ENCODE assay signal across 21 cellular contexts in genomic region chr4:30553721-30554120, GRCh38.
DNase-seq lines count a peak whose midpoint lies in the region; ATAC-seq, FAIRE-seq and TF ChIP-seq lines count a peak whose summit lies in the region.
"Had no signal": no experiment of that assay in that cellular context is flagged by ENCODE, and none has a peak within 500 bp of the region (broad histone marks: within the 10 kb centered on the region; RNA-seq: fewer than 3 reads in every experiment).

No MANE protein-coding gene starts in this region.

- intact Hi-C loops in IMR-90 (cut with micrococcal nuclease) (no loop called here), esophagus squamous epithelium (cut with DNase I) (no loop called here)

- no TSS peak for BruUV-seq in IMR-90 (replicated peaks; lab: Mats Ljungman, UMichigan)

- H3K9me3 ChIP-seq in IMR-90 (ENCODE audit: control insufficient read depth, insufficient read depth, low read length): no peaks in the 10 kb centered on the region
- no peaks in the 10 kb centered on the region for H3K9me3 ChIP-seq in astrocyte (ENCODE audit: insufficient read depth, low read depth, low read length)
- H3K9me3 ChIP-seq in effector memory CD4-positive, alpha-beta T cell (ENCODE audit: control insufficient read depth, low read length): no peaks in the 10 kb centered on the region
- no peaks in the 10 kb centered on the region for H3K9me3 ChIP-seq in esophagus squamous epithelium
- H3K9me3 ChIP-seq: MG63, Peyer's patch had no signal

- no peak for TF ChIP-seq RAD21 in IMR-90 (IDR thresholded peaks at IDR 0.05; ENCODE audit: low read length)

- ATAC-seq in IMR-90 (ENCODE audit: low read depth) (no peak), GM23338 (no peak)

- POLR2A ChIA-PET in IMR-90 (lab: Charles Lee; ENCODE audit: unreplicated experiment): no interaction called here

- H3K14ac ChIP-seq in IMR-90 (replicated peaks; ENCODE audit: low read depth, low read length): no peak overlapping the region

- H3K36me3 Mint-ChIP-seq in astrocyte (ENCODE audit: low read depth, unreplicated experiment) (no peaks in the 10 kb centered on the region), GM23338 (ENCODE audit: low read depth) (no peaks in the 10 kb centered on the region)
- H3K36me3 Mint-ChIP-seq: CD14-positive monocyte had no signal

- no peak overlapping the region for H3K27ac ChIP-seq in IMR-90 (ENCODE audit: insufficient read depth, low read length)
- no peak overlapping the region for H3K27ac ChIP-seq in astrocyte (ENCODE audit: low read depth, low read length)
- no peak overlapping the region for H3K27ac ChIP-seq in mesendoderm (ENCODE audit: low read depth, low read length)
- no peak overlapping the region for H3K27ac ChIP-seq in effector memory CD4-positive, alpha-beta T cell (ENCODE audit: insufficient read depth, low read length, poor library complexity, severe bottlenecking)
- H3K27ac ChIP-seq in esophagus squamous epithelium: no peak overlapping the region
- H3K27ac ChIP-seq in GM23338 (ENCODE audit: low read depth): no peak overlapping the region
- H3K27ac ChIP-seq: Peyer's patch, SK-N-MC had no signal

- no peak overlapping the region for H2AK5ac ChIP-seq in IMR-90 (ENCODE audit: low read depth, low read length)
- no peak overlapping the region for H2AK5ac ChIP-seq in mesendoderm (ENCODE audit: low read length)

- no peaks in the 10 kb centered on the region for H3K9me1 ChIP-seq in IMR-90 (ENCODE audit: insufficient read depth, low read length)

- H2BK20ac ChIP-seq in IMR-90 (ENCODE audit: low read depth, low read length): no peak overlapping the region

- no peak overlapping the region for H3K4me2 ChIP-seq in IMR-90 (ENCODE audit: low read depth, low read length)
- no peak overlapping the region for H3K4me2 ChIP-seq in astrocyte (ENCODE audit: low read length)
- H3K4me2 ChIP-seq in mesendoderm (ENCODE audit: low read length): no peak overlapping the region
- H3K4me2 ChIP-seq in GM23338: no peak overlapping the region

- dilution Hi-C loops in IMR-90 (cut with HindIII; ENCODE audit: low sequenced_read_pairs, unreplicated experiment): no loop called here

- no peak overlapping the region for H3K4me3 Mint-ChIP-seq in astrocyte (ENCODE audit: unreplicated experiment)
- H3K4me3 Mint-ChIP-seq in GM23338: no peak overlapping the region
- H3K4me3 Mint-ChIP-seq: CD14-positive monocyte had no signal

- H3K79me1 ChIP-seq in IMR-90 (ENCODE audit: low read depth in 1 of 2, low read length in 2 of 2) (no peaks in the 10 kb centered on the region), mesendoderm (ENCODE audit: low read length) (no peaks in the 10 kb centered on the region)

- TF ChIP-seq POLR2A in IMR-90 (IDR thresholded peaks at IDR 0.05; ENCODE audit: low read depth, low read length) (no peak), esophagus squamous epithelium (IDR thresholded peaks at IDR 0.05) (no peak)

- no peak for FAIRE-seq in astrocyte (lab: Jason Lieb, UNC)

- in situ Hi-C loops in IMR-90 (cut with MboI; ENCODE audit: low sequenced_read_pairs): no loop called here

- no peaks in the 10 kb centered on the region; the same call in 1 of the 2 replicates for H3K9me2 ChIP-seq in GM23338 (ENCODE audit: insufficient read depth)

- DNase-seq in IMR-90: peak; percentile 0
- peak; percentile 3 for DNase-seq in astrocyte (ENCODE audit: low read depth)
- peak; percentile 4 for DNase-seq in mesendoderm
- no peak for DNase-seq in stimulated activated CD8-positive, alpha-beta memory T cell treated with anti-CD3 and anti-CD28 coated beads, Interleukin-4, amount 100 ng/mL, for 48 hours
- DNase-seq in effector memory CD4-positive, alpha-beta T cell: no peak
- DNase-seq in esophagus squamous epithelium (lab: John Stamatoyannopoulos, UW): no peak
- no peak for DNase-seq in GM23338 (ENCODE audit: low spot score)
- DNase-seq: DMS79, H7, Kasumi-1, MG63, NCI-H1092, NCI-H146, NCI-H2029 treated with DMSO at 0.1 percent for 48 hours, NCI-H2171, NCI-H446 treated with DMSO at 0.1 percent for 48 hours, NCI-H69, Peyer's patch, Right ventricle myocardium superior had no signal

- no peak overlapping the region for H3K9ac ChIP-seq in IMR-90 (ENCODE audit: low read depth, low read length)
- no peak overlapping the region for H3K9ac ChIP-seq in astrocyte (ENCODE audit: low read length)
- H3K9ac ChIP-seq in mesendoderm (ENCODE audit: low read length): no peak overlapping the region

- no peak overlapping the region for H2AK9ac ChIP-seq in IMR-90 (replicated peaks; ENCODE audit: low read depth, low read length, poor library complexity)

- H3K4ac ChIP-seq in IMR-90 (ENCODE audit: low read depth, low read length) (no peak overlapping the region), mesendoderm (ENCODE audit: low read depth, low read length) (no peak overlapping the region)

- H2BK120ac ChIP-seq in IMR-90 (ENCODE audit: low read depth, low read length) (no peak overlapping the region), mesendoderm (ENCODE audit: low read depth, low read length) (no peak overlapping the region)

- H3K4me1 ChIP-seq in IMR-90 (ENCODE audit: control insufficient read depth, insufficient read depth, low read length) (no peaks in the 10 kb centered on the region), astrocyte (ENCODE audit: insufficient read depth, low read length) (no peaks in the 10 kb centered on the region), mesendoderm (ENCODE audit: control insufficient read depth, low read depth, low read length) (no peaks in the 10 kb centered on the region), esophagus squamous epithelium (no peaks in the 10 kb centered on the region), GM23338 (ENCODE audit: insufficient read depth) (no peaks in the 10 kb centered on the region)
- H3K4me1 ChIP-seq in effector memory CD4-positive, alpha-beta T cell (ENCODE audit: control insufficient read depth, insufficient read depth, low read length, poor library complexity, severe bottlenecking): no peaks in the 10 kb centered on the region
- H3K4me1 ChIP-seq: Peyer's patch had no signal

- H2AFZ ChIP-seq in IMR-90 (replicated peaks; ENCODE audit: low read length, poor library complexity): no peak overlapping the region
- H2AFZ ChIP-seq in astrocyte (ENCODE audit: low read depth, low read length): no peak overlapping the region
- no peak overlapping the region for H2AFZ ChIP-seq in GM23338

- no peaks in the 10 kb centered on the region for H3K79me2 ChIP-seq in astrocyte (ENCODE audit: insufficient read depth, low read length)
- H3K79me2 ChIP-seq in mesendoderm (ENCODE audit: control insufficient read depth, insufficient read depth, low read length): no peaks in the 10 kb centered on the region
- H3K79me2 ChIP-seq in GM23338 (replicated peaks; ENCODE audit: insufficient read depth): no peaks in the 10 kb centered on the region

- no peak overlapping the region for H2BK15ac ChIP-seq in IMR-90 (ENCODE audit: low read depth, low read length)
- H2BK15ac ChIP-seq in mesendoderm (replicated peaks; ENCODE audit: low read depth): no peak overlapping the region

- H3K23ac ChIP-seq in IMR-90 (ENCODE audit: low read depth, low read length): no peak overlapping the region
- no peak overlapping the region for H3K23ac ChIP-seq in mesendoderm (ENCODE audit: low read length)

- H4K8ac ChIP-seq in IMR-90 (ENCODE audit: low read depth in 2 of 2, low read length in 2 of 2) (no peak overlapping the region), mesendoderm (ENCODE audit: low read depth, low read length) (no peak overlapping the region)

- H3K27ac Mint-ChIP-seq in astrocyte (ENCODE audit: unreplicated experiment) (no peak overlapping the region), GM23338 (no peak overlapping the region)
- H3K27ac Mint-ChIP-seq: CD14-positive monocyte had no signal

- H3K4me1 Mint-ChIP-seq in astrocyte (ENCODE audit: low read depth, unreplicated experiment) (peaks cover 10% of the 10 kb centered on the region), GM23338 (no peaks in the 10 kb centered on the region)
- H3K4me1 Mint-ChIP-seq: CD14-positive monocyte had no signal

- TF ChIP-seq CTCF in IMR-90 (conservative IDR thresholded peaks at IDR 0.05; ENCODE audit: low read depth, low read length) (no peak), astrocyte (IDR thresholded peaks at IDR 0.05; ENCODE audit: insufficient read depth, low read depth, low read length) (no peak), esophagus squamous epithelium (IDR thresholded peaks at IDR 0.05) (no peak), GM23338 (conservative IDR thresholded peaks at IDR 0.05; ENCODE audit: low read depth in 2 of 2) (no peak)

- peaks cover 3% of the 10 kb centered on the region for H3K9me3 Mint-ChIP-seq in astrocyte (ENCODE audit: unreplicated experiment)
- H3K9me3 Mint-ChIP-seq in GM23338: peaks cover 5% of the 10 kb centered on the region; the same call in 1 of the 3 replicates

- no peaks in the 10 kb centered on the region for H3F3A ChIP-seq in GM23338 (replicated peaks; ENCODE audit: low read depth)

- CTCF ChIA-PET in IMR-90 (lab: Yijun Ruan, JAX): no interaction called here

- H3K56ac ChIP-seq in IMR-90 (ENCODE audit: extremely low read depth, insufficient read depth, low read length) (no peak overlapping the region), mesendoderm (ENCODE audit: low read length) (no peak overlapping the region)

- H4K5ac ChIP-seq in IMR-90 (ENCODE audit: low read depth, low read length) (no peak overlapping the region), mesendoderm (ENCODE audit: low read length) (no peak overlapping the region)

- WGBS in IMR-90 (ENCODE audit: extremely low coverage in 2 of 2, insufficient read length in 1 of 2), 2 experiments: no CpG with 5 or more reads among the region's 2 CpGs
- WGBS in mesendoderm (ENCODE audit: extremely low coverage, insufficient coverage, low lambda C conversion rate): 100% methylated on average over 1 of the region's 2 CpGs
- WGBS in esophagus squamous epithelium, 2 donors: 34 to 35% methylated on average over 2 of the region's 2 CpGs

- H2BK5ac ChIP-seq in IMR-90 (ENCODE audit: low read depth, low read length, poor library complexity, severe bottlenecking) (no peak overlapping the region), mesendoderm (ENCODE audit: low read length) (no peak overlapping the region)

- H3K27me3 ChIP-seq in IMR-90 (ENCODE audit: control insufficient read depth, insufficient read depth, low read length): no peaks in the 10 kb centered on the region
- H3K27me3 ChIP-seq in astrocyte (ENCODE audit: insufficient read depth, low read length): no peaks in the 10 kb centered on the region
- H3K27me3 ChIP-seq in mesendoderm (ENCODE audit: insufficient read depth, low read length, poor library complexity): no peaks in the 10 kb centered on the region
- no peaks in the 10 kb centered on the region for H3K27me3 ChIP-seq in effector memory CD4-positive, alpha-beta T cell (replicated peaks; ENCODE audit: control insufficient read depth, insufficient read depth, low read length, poor library complexity, severe bottlenecking)
- no peaks in the 10 kb centered on the region for H3K27me3 ChIP-seq in esophagus squamous epithelium
- no peaks in the 10 kb centered on the region for H3K27me3 ChIP-seq in GM23338 (ENCODE audit: insufficient read depth)
- H3K27me3 ChIP-seq: MG63, Peyer's patch had no signal

- H3K4me3 ChIP-seq in IMR-90 (ENCODE audit: insufficient read depth, low read depth, low read length) (no peak overlapping the region), astrocyte (ENCODE audit: insufficient read depth, low read depth, low read length) (no peak overlapping the region), mesendoderm (ENCODE audit: low read length) (no peak overlapping the region), esophagus squamous epithelium (no peak overlapping the region), GM23338 (no peak overlapping the region)
- no peak overlapping the region for H3K4me3 ChIP-seq in effector memory CD4-positive, alpha-beta T cell (ENCODE audit: insufficient read depth, low read depth, low read length, poor library complexity, severe bottlenecking)
- H3K4me3 ChIP-seq: MG63, Peyer's patch, SK-N-MC had no signal

- H4K20me1 ChIP-seq in IMR-90 (ENCODE audit: insufficient read depth, low read length) (no peaks in the 10 kb centered on the region), astrocyte (ENCODE audit: insufficient read depth, low read length) (no peaks in the 10 kb centered on the region), GM23338 (replicated peaks; ENCODE audit: insufficient read depth) (no peaks in the 10 kb centered on the region)

- H3K18ac ChIP-seq in IMR-90 (ENCODE audit: low read depth, low read length): no peak overlapping the region
- H3K18ac ChIP-seq in mesendoderm (ENCODE audit: low read length): no peak overlapping the region

- H3K27me3 Mint-ChIP-seq in astrocyte (ENCODE audit: low read depth, unreplicated experiment) (no peaks in the 10 kb centered on the region), GM23338 (ENCODE audit: insufficient read depth, low read depth, poor library complexity) (no peaks in the 10 kb centered on the region)

- no peaks in the 10 kb centered on the region for H3K36me3 ChIP-seq in IMR-90 (ENCODE audit: control insufficient read depth, insufficient read depth, low read length)
- H3K36me3 ChIP-seq in astrocyte (ENCODE audit: insufficient read depth, low read length): no peaks in the 10 kb centered on the region
- no peaks in the 10 kb centered on the region for H3K36me3 ChIP-seq in mesendoderm (ENCODE audit: control insufficient read depth, insufficient read depth, low read length)
- H3K36me3 ChIP-seq in effector memory CD4-positive, alpha-beta T cell (ENCODE audit: control insufficient read depth, insufficient read depth, low read length): no peaks in the 10 kb centered on the region
- H3K36me3 ChIP-seq in esophagus squamous epithelium: no peaks in the 10 kb centered on the region
- no peaks in the 10 kb centered on the region for H3K36me3 ChIP-seq in GM23338 (ENCODE audit: insufficient read depth)
- H3K36me3 ChIP-seq: MG63, Peyer's patch had no signal

- no peak overlapping the region for H4K91ac ChIP-seq in IMR-90 (ENCODE audit: insufficient read depth, low read depth, low read length)

Comparison
In these comparisons a context has a peak if more than half of its experiments do, and no peak if none do; other contexts are left out.
1. DNase-seq: peak in IMR-90 (single experiment), astrocyte (single experiment) and mesendoderm (single experiment); none in stimulated activated CD8-positive, alpha-beta memory T cell treated with anti-CD3 and anti-CD28 coated beads, Interleukin-4, amount 100 ng/mL, for 48 hours (single experiment), effector memory CD4-positive, alpha-beta T cell (0 of 3), esophagus squamous epithelium (single experiment) and GM23338 (single experiment).